Comparison of ENCODE assay signal across 1 cellular context in genomic region chr2:181803903-181804799, GRCh38.
A peak's percentile ranks its signal among the peaks of the same experiment; 100 is the strongest.
TF ChIP-seq lines count a peak whose summit lies in the region.
"Not testable (repeated sequence)": the region's sequence is repeated elsewhere in the genome, so short reads cannot be mapped to it uniquely, and the experiment has no call there.

No MANE protein-coding gene starts in this region.

TF ChIP-seq in HepG2, 621 proteins besides CTCF, POLR2A, EP300 and RAD21 (continued from another document and continues in another):
- TF ChIP-seq ZNF142 (CRISPR knock-in tag; IDR thresholded peaks at IDR 0.05) (peak; percentile 50; the same call in 1 of the 2 replicates), JUN (CRISPR knock-in tag; IDR thresholded peaks at IDR 0.05) (0 out of 2 replicates have a peak, but pooled peaks have one; percentile 21), SOX5 (CRISPR knock-in tag; IDR thresholded peaks at IDR 0.05; ENCODE audit: borderline replicate concordance) (peak; percentile 63), MEF2D (CRISPR knock-in tag; IDR thresholded peaks at IDR 0.05) (peak; percentile 39; the same call in 1 of the 2 replicates), ZNF224 (CRISPR knock-in tag; IDR thresholded peaks at IDR 0.05) (0 out of 2 replicates have a peak, but pooled peaks have one; percentile 25), ZFP90 (CRISPR knock-in tag; IDR thresholded peaks at IDR 0.05; ENCODE audit: borderline replicate concordance) (peak; percentile 86; the same call in 1 of the 2 replicates), CEBPG (CRISPR knock-in tag; IDR thresholded peaks at IDR 0.05) (0 out of 2 replicates have a peak, but pooled peaks have one; percentile 22), ZFX (CRISPR knock-in tag; IDR thresholded peaks at IDR 0.05; ENCODE audit: low read depth) (peak; percentile 52; the same call in 1 of the 2 replicates), ZSCAN31 (CRISPR knock-in tag; IDR thresholded peaks at IDR 0.05; ENCODE audit: low read depth) (0 out of 2 replicates have a peak, but pooled peaks have one; percentile 69), ZNF704 (CRISPR knock-in tag; IDR thresholded peaks at IDR 0.05; ENCODE audit: borderline replicate concordance) (0 out of 2 replicates have a peak, but pooled peaks have one; percentile 30), FOXC1 (CRISPR knock-in tag; IDR thresholded peaks at IDR 0.05; ENCODE audit: borderline replicate concordance) (peak; percentile 84), SOX6 (CRISPR knock-in tag; IDR thresholded peaks at IDR 0.05) (peak; percentile 81; the same call in 1 of the 2 replicates), ZFY (CRISPR knock-in tag; IDR thresholded peaks at IDR 0.05) (peak; percentile 45; the same call in 1 of the 2 replicates), PHF21A (CRISPR knock-in tag; IDR thresholded peaks at IDR 0.05) (peak; percentile 44; the same call in 1 of the 2 replicates), GATAD2A (CRISPR knock-in tag; IDR thresholded peaks at IDR 0.05) (peak; percentile 58), NR2C2 (CRISPR knock-in tag; IDR thresholded peaks at IDR 0.05; ENCODE audit: borderline replicate concordance) (0 out of 2 replicates have a peak, but pooled peaks have one; percentile 22), ZNF264 (CRISPR knock-in tag; IDR thresholded peaks at IDR 0.05) (peak; percentile 63; the same call in 1 of the 2 replicates), SP2 (CRISPR knock-in tag; IDR thresholded peaks at IDR 0.05) (peak; percentile 52; the same call in 1 of the 2 replicates), SMAD3 (CRISPR knock-in tag; IDR thresholded peaks at IDR 0.05) (peak; percentile 54; the same call in 1 of the 2 replicates), ZNF441 (CRISPR knock-in tag; IDR thresholded peaks at IDR 0.05; ENCODE audit: borderline replicate concordance) (peak; percentile 74; the same call in 1 of the 2 replicates), HNF4A (CRISPR knock-in tag; IDR thresholded peaks at IDR 0.05) (peak; percentile 40; the same call in 1 of the 2 replicates), YEATS2 (CRISPR knock-in tag; IDR thresholded peaks at IDR 0.05; ENCODE audit: borderline replicate concordance) (peak; percentile 55; the same call in 1 of the 2 replicates), XRCC5 (optimal IDR thresholded peaks at IDR 0.05; ENCODE audit: low read length) (peak; percentile 33), TIGD3 (CRISPR knock-in tag; IDR thresholded peaks at IDR 0.05; ENCODE audit: borderline replicate concordance) (0 out of 2 replicates have a peak, but pooled peaks have one; percentile 55), SALL2 (CRISPR knock-in tag; IDR thresholded peaks at IDR 0.05) (peak; percentile 61; the same call in 1 of the 2 replicates), ZNF256 (CRISPR knock-in tag; conservative IDR thresholded peaks at IDR 0.05) (0 out of 2 replicates have a peak, but pooled peaks have one; percentile 46), ZNF644 (CRISPR knock-in tag; IDR thresholded peaks at IDR 0.05; ENCODE audit: low read depth) (0 out of 2 replicates have a peak, but pooled peaks have one; percentile 8), RXRA (CRISPR knock-in tag; IDR thresholded peaks at IDR 0.05) (0 out of 2 replicates have a peak, but pooled peaks have one; percentile 33), ZNF737 (CRISPR knock-in tag; IDR thresholded peaks at IDR 0.05; ENCODE audit: borderline replicate concordance) (peak; percentile 47; the same call in 1 of the 2 replicates), ARID4A (CRISPR knock-in tag; IDR thresholded peaks at IDR 0.05; ENCODE audit: borderline replicate concordance) (peak; percentile 53; the same call in 1 of the 2 replicates), ZNF276 (CRISPR knock-in tag; IDR thresholded peaks at IDR 0.05; ENCODE audit: low read depth) (peak; percentile 76; the same call in 1 of the 2 replicates), ZNF451 (CRISPR knock-in tag; IDR thresholded peaks at IDR 0.05) (0 out of 2 replicates have a peak, but pooled peaks have one; percentile 48), YEATS4 (CRISPR knock-in tag; IDR thresholded peaks at IDR 0.05; ENCODE audit: borderline replicate concordance) (peak; percentile 72), ISL2 (CRISPR knock-in tag; IDR thresholded peaks at IDR 0.05) (0 out of 2 replicates have a peak, but pooled peaks have one; percentile 22), POLR2G (IDR thresholded peaks at IDR 0.05; ENCODE audit: low read depth, low read length) (0 out of 2 replicates have a peak, but pooled peaks have one; percentile 35), KAT8 (CRISPR knock-in tag; IDR thresholded peaks at IDR 0.05) (peak; percentile 42; the same call in 1 of the 2 replicates), ATF2 (CRISPR knock-in tag; IDR thresholded peaks at IDR 0.05) (0 out of 2 replicates have a peak, but pooled peaks have one; percentile 7), SPEN (CRISPR knock-in tag; IDR thresholded peaks at IDR 0.05; ENCODE audit: low read depth) (peak; percentile 25; the same call in 1 of the 2 replicates), SP5 (CRISPR knock-in tag; IDR thresholded peaks at IDR 0.05; ENCODE audit: borderline replicate concordance, low read depth) (0 out of 2 replicates have a peak, but pooled peaks have one; percentile 17), KLF16 (CRISPR knock-in tag; IDR thresholded peaks at IDR 0.05) (peak in 1 of 2 experiments; percentile 33; a peak in 1 of 4 replicates), ZFP91 (CRISPR knock-in tag; IDR thresholded peaks at IDR 0.05; ENCODE audit: borderline replicate concordance) (peak; percentile 57; the same call in 1 of the 2 replicates)
- TF ChIP-seq SOX6 (IDR thresholded peaks at IDR 0.05), result not testable (repeated sequence)
